14 cellular contexts compared by ENCODE assay signal in the genomic region with DNA sequence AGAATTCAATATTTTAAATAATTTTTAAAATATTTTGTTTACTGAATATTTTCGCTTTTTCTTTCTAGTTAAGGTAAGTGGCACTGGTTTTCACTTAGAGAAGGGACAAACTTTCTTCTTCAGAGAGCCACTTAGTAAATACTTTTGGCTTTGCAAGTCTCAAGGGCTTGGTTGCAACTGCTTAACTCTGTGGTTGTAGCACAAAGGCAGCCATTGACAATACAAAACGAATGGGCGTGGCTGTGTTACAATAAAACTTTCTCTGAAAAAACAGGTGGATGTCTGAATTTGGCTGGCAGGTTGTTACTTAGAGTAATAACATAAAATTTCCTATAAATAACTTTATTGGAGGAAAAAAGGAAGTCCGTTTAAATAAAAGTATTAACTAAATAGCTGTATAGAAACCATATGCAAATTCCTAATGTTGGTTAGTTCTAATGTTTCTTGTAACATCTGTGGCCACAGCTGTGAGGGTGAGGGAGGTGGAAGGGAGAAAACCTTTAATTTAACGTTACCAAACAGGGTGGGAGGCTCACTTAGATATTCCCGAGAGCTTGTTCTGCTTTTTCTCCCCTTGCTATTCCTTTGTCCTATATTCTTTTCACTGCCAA.
DNase-seq lines count a peak whose midpoint lies in the region; ATAC-seq, FAIRE-seq and TF ChIP-seq lines count a peak whose summit lies in the region.
"Had no signal": no experiment of that assay in that cellular context is flagged by ENCODE, and none has a peak within 500 bp of the region (broad histone marks: within the 10 kb centered on the region; RNA-seq: fewer than 3 reads in every experiment).

No MANE protein-coding gene starts in this region.

- no peak for FAIRE-seq in pancreas (lab: Jason Lieb, UNC)

- no peak overlapping the region for H3K27ac ChIP-seq in pancreas
- H3K27ac ChIP-seq: thyroid gland had no signal

- no peak for TF ChIP-seq CTCF in pancreas (IDR thresholded peaks at IDR 0.05)
- no peak for TF ChIP-seq CTCF in glutamatergic neuron (IDR thresholded peaks at IDR 0.05; ENCODE audit: partially characterized antibody, unreplicated experiment)

- no peaks in the 10 kb centered on the region for H3K4me1 ChIP-seq in pancreas
- H3K4me1 ChIP-seq: thyroid gland had no signal

- no peaks in the 10 kb centered on the region for H3K9me3 ChIP-seq in pancreas
- H3K9me3 ChIP-seq: thyroid gland had no signal

- H3K9me3 Mint-ChIP-seq in glutamatergic neuron (ENCODE audit: unreplicated experiment) = no peaks in the 10 kb centered on the region

- peaks cover 2% of the 10 kb centered on the region for H3K27me3 Mint-ChIP-seq in glutamatergic neuron (ENCODE audit: unreplicated experiment)

- 73% methylated on average over 6 of the region's 6 CpGs for WGBS in pancreas, 2 donors

- no peak overlapping the region for H3K4me3 ChIP-seq in pancreas
- H3K4me3 ChIP-seq: thyroid gland had no signal

- no peak overlapping the region for H3K27ac Mint-ChIP-seq in glutamatergic neuron (ENCODE audit: unreplicated experiment)

- intact Hi-C loops in pancreas (cut with DNase I) = no loop called here

- H3K4me1 Mint-ChIP-seq in glutamatergic neuron (ENCODE audit: low read depth, unreplicated experiment) = peaks cover 22% of the 10 kb centered on the region

- H3K36me3 Mint-ChIP-seq in glutamatergic neuron (ENCODE audit: unreplicated experiment) = no peaks in the 10 kb centered on the region

- no peaks in the 10 kb centered on the region for H3K27me3 ChIP-seq in pancreas
- H3K27me3 ChIP-seq: thyroid gland had no signal

- H3K4me3 Mint-ChIP-seq in glutamatergic neuron (ENCODE audit: unreplicated experiment) = no peak overlapping the region

- DNase-seq in NCI-H526 (lab: John Stamatoyannopoulos, UW) (peak; percentile 30 to 57), pancreas (no peak), NCI-H128 (lab: John Stamatoyannopoulos, UW; ENCODE audit: unreplicated experiment) (no peak), glutamatergic neuron (no peak)
- DNase-seq in stimulated activated CD4-positive, alpha-beta T cell treated with anti-CD3 and anti-CD28 coated beads, Interleukin-4, amount 100 ng/mL, for 1 hour = no peak
- DNase-seq: activated effector memory CD4-positive, alpha-beta T cell treated with anti-CD3 and anti-CD28 coated beads, Interleukin-2, amount 50 U/mL, for 16 hours; dermis blood vessel endothelial cell; DMS79; OCI-M1; thyroid gland had no signal

- H3K36me3 ChIP-seq in pancreas = no peaks in the 10 kb centered on the region
- H3K36me3 ChIP-seq: thyroid gland had no signal

- ATAC-seq in GM18517 (IDR thresholded peaks at IDR 0.05; ENCODE audit: unreplicated experiment) (peak; percentile 67), GM21367 (IDR thresholded peaks at IDR 0.05; ENCODE audit: unreplicated experiment) (peak; percentile 83), HG02885 (IDR thresholded peaks at IDR 0.05; ENCODE audit: poor library complexity, unreplicated experiment) (peak; percentile 76), pancreas (no peak)
- ATAC-seq: SK-N-SH treated with all-trans-retinoic acid at 6 μM for 48 hours had no signal

Comparison
In these comparisons a context has a peak if more than half of its experiments do, and no peak if none do; other contexts are left out.
1. ATAC-seq: peak in GM18517 (single experiment), GM21367 (single experiment) and HG02885 (single experiment); none in pancreas (0 of 4).
2. DNase-seq: peak in NCI-H526 (2 of 2); none in pancreas (0 of 6), stimulated activated CD4-positive, alpha-beta T cell treated with anti-CD3 and anti-CD28 coated beads, Interleukin-4, amount 100 ng/mL, for 1 hour (single experiment), NCI-H128 (single experiment) and glutamatergic neuron (single experiment).